In the genomic region with DNA sequence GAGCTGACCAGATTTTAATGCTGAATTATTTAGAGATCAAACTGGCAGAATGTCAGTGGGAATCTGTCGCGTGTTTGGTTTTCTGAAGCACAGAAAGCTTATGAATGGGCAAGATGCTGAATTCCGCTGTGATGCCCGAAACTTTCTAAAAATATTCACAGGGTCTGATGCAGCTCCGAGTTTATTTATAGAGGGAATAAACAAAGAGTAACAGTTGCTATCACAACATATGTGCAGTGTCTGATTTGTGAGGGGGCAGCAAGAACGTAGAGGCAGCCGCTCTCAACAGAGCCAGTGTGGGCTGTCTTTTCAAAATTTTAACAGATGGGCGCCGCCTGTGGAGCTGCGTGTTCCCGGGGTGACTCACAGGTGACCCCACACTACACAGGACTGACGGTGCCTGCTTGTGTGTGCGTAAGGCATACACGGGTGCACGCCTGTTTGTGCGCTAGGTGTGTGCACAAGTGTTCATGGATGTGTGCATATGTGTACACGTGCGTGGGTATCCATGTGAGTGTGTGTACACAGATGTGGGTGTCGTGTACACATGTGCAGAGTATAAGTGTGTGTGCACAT, we compare ENCODE assay signal across 18 cellular contexts.
DNase-seq lines count a peak whose midpoint lies in the region; ATAC-seq and TF ChIP-seq lines count a peak whose summit lies in the region.
"Had no signal": no experiment of that assay in that cellular context is flagged by ENCODE, and none has a peak within 500 bp of the region (broad histone marks: within the 10 kb centered on the region; RNA-seq: fewer than 3 reads in every experiment).

No MANE protein-coding gene starts in this region.

- no peak for TF ChIP-seq POLR2A in gastrocnemius medialis (IDR thresholded peaks at IDR 0.05)

- TF ChIP-seq EP300 in neural cell (conservative IDR thresholded peaks at IDR 0.05; ENCODE audit: poor library complexity, severe bottlenecking) = no peak

- no peak overlapping the region for H3K27ac ChIP-seq in heart right ventricle
- peak overlapping the region; percentile 21 for H3K27ac ChIP-seq in neural cell (ENCODE audit: low read length)
- H3K27ac ChIP-seq in gastrocnemius medialis = no peak overlapping the region
- H3K27ac ChIP-seq: GM23248, HL-60, Peyer's patch had no signal

- peaks cover 0 to 13% (median 8%) of the 10 kb centered on the region in 9 donors for H3K4me1 ChIP-seq in heart right ventricle
- H3K4me1 ChIP-seq in gastrocnemius medialis = peaks cover 0 to 4% of the 10 kb centered on the region in 2 donors
- H3K4me1 ChIP-seq: BE2C had no signal

- TF ChIP-seq CTCF in heart right ventricle (IDR thresholded peaks at IDR 0.05) = no peak
- TF ChIP-seq CTCF in neural cell (IDR thresholded peaks at IDR 0.05; ENCODE audit: poor library complexity, severe bottlenecking) = no peak
- TF ChIP-seq CTCF in gastrocnemius medialis (IDR thresholded peaks at IDR 0.05 in 4 of 5, conservative IDR thresholded peaks at IDR 0.05 in 1 of 5) = no peak

- no peaks in the 10 kb centered on the region for H4K20me1 ChIP-seq in neural cell (ENCODE audit: insufficient read depth)

- no peak for DNase-seq in heart right ventricle
- DNase-seq in Right ventricle myocardium inferior (ENCODE audit: missing footprints) = no peak
- peak; percentile 81 for DNase-seq in epidermal melanocyte (ENCODE audit: insufficient read length, low spot score)
- no peak for DNase-seq in mucosa of gallbladder (ENCODE audit: low spot score)
- DNase-seq in gastrocnemius medialis = no peak
- DNase-seq in stimulated activated effector memory CD8-positive, alpha-beta T cell treated with anti-CD3 and anti-CD28 coated beads, Interleukin-12 subunit alpha, Interleukin-12 subunit beta, amount 100 ng/mL, for 72 hours (ENCODE audit: low spot score in 2 of 2) = no peak
- DNase-seq: BE2C; CD4-positive, alpha-beta memory T cell; GF-D8; GM23248; MV-4-11; NCI-H1436 treated with DMSO at 0.1 percent for 48 hours; NCI-H446 treated with DMSO at 0.1 percent for 48 hours; NCI-H748 treated with DMSO at 0.1 percent for 48 hours; Peyer's patch; SIG-M5 had no signal

- H3K36me3 ChIP-seq in heart right ventricle (no peaks in the 10 kb centered on the region), neural cell (ENCODE audit: insufficient read depth, low read length) (no peaks in the 10 kb centered on the region), gastrocnemius medialis (no peaks in the 10 kb centered on the region)
- H3K36me3 ChIP-seq: BE2C, Peyer's patch had no signal

- peak overlapping the region; percentile 25 for H3K4me2 ChIP-seq in neural cell (ENCODE audit: low read length)

- H2AFZ ChIP-seq in neural cell (ENCODE audit: low read depth, low read length) = no peak overlapping the region
- H2AFZ ChIP-seq: GM23248 had no signal

- ATAC-seq in heart right ventricle (peak in 6 of 8 donors; percentile 39 to 81 (median 58)), Right ventricle myocardium inferior (no peak), gastrocnemius medialis (no peak)
- ATAC-seq in stimulated activated effector memory CD8-positive, alpha-beta T cell treated with anti-CD3 and anti-CD28 coated beads, Interleukin-12 subunit alpha, Interleukin-12 subunit beta, amount 100 ng/mL, for 72 hours = no peak

- WGBS in heart right ventricle, 2 donors = 59 to 62% methylated on average over 19 of the region's 19 CpGs

- peaks cover 13% of the 10 kb centered on the region for H3K9me3 Mint-ChIP-seq in stimulated activated effector memory CD8-positive, alpha-beta T cell treated with anti-CD3 and anti-CD28 coated beads, Interleukin-12 subunit alpha, Interleukin-12 subunit beta, amount 100 ng/mL, for 72 hours

- no peaks in the 10 kb centered on the region for H3K9me2 ChIP-seq in neural cell (ENCODE audit: insufficient read depth, low read length)

- intact Hi-C loops in heart right ventricle (cut with DNase I) = no loop called here
- intact Hi-C loops in Right ventricle myocardium inferior (cut with DNase I) = no loop called here
- intact Hi-C loops in gastrocnemius medialis (cut with DNase I; ENCODE audit: low total_unique reads) = no loop called here

- peak overlapping the region; percentile 25 for H3K9ac ChIP-seq in neural cell (ENCODE audit: low read length)
- H3K9ac ChIP-seq: GM23248 had no signal

- no peak for TF ChIP-seq RAD21 in neural cell (conservative IDR thresholded peaks at IDR 0.05)

- no peak overlapping the region for H3K4me3 Mint-ChIP-seq in stimulated activated effector memory CD8-positive, alpha-beta T cell treated with anti-CD3 and anti-CD28 coated beads, Interleukin-12 subunit alpha, Interleukin-12 subunit beta, amount 100 ng/mL, for 72 hours
- H3K4me3 Mint-ChIP-seq: CD4-positive, alpha-beta memory T cell had no signal

- H3K79me2 ChIP-seq in neural cell (replicated peaks; ENCODE audit: insufficient read depth, low read length) = no peaks in the 10 kb centered on the region

- H3F3A ChIP-seq in neural cell (ENCODE audit: insufficient read depth, low read length, poor library complexity, severe bottlenecking) = no peaks in the 10 kb centered on the region

- H3K4me3 ChIP-seq in heart right ventricle (peak overlapping the region in 3 of 10 donors; percentile 5 to 26 (median 19)), neural cell (ENCODE audit: low read length) (peak overlapping the region; percentile 37), gastrocnemius medialis (no peak overlapping the region)
- H3K4me3 ChIP-seq: GM23248, Peyer's patch had no signal

- no peaks in the 10 kb centered on the region for H3K36me3 Mint-ChIP-seq in stimulated activated effector memory CD8-positive, alpha-beta T cell treated with anti-CD3 and anti-CD28 coated beads, Interleukin-12 subunit alpha, Interleukin-12 subunit beta, amount 100 ng/mL, for 72 hours
- H3K36me3 Mint-ChIP-seq: CD4-positive, alpha-beta memory T cell had no signal

- H3K9me3 ChIP-seq in heart right ventricle (peaks cover 0 to 20% (median 0%) of the 10 kb centered on the region in 11 donors), neural cell (ENCODE audit: low read length) (no peaks in the 10 kb centered on the region), gastrocnemius medialis (no peaks in the 10 kb centered on the region)
- H3K9me3 ChIP-seq: Peyer's patch had no signal

- peaks cover 13% of the 10 kb centered on the region for H3K4me1 Mint-ChIP-seq in stimulated activated effector memory CD8-positive, alpha-beta T cell treated with anti-CD3 and anti-CD28 coated beads, Interleukin-12 subunit alpha, Interleukin-12 subunit beta, amount 100 ng/mL, for 72 hours

- no peak overlapping the region for H3K27ac Mint-ChIP-seq in stimulated activated effector memory CD8-positive, alpha-beta T cell treated with anti-CD3 and anti-CD28 coated beads, Interleukin-12 subunit alpha, Interleukin-12 subunit beta, amount 100 ng/mL, for 72 hours

- in situ Hi-C loops in gastrocnemius medialis (cut with MboI; ENCODE audit: low sequenced_read_pairs in 4 of 4) = no loop called here

- H3K27me3 ChIP-seq in heart right ventricle (peaks cover 0 to 52% (median 46%) of the 10 kb centered on the region in 7 donors), neural cell (ENCODE audit: insufficient read depth, low read depth, low read length) (no peaks in the 10 kb centered on the region), gastrocnemius medialis (peaks cover 7 to 32% (median 28%) of the 10 kb centered on the region in 3 donors)
- H3K27me3 ChIP-seq: Peyer's patch had no signal

TF ChIP-seq in neural cell, 6 proteins besides CTCF, POLR2A, EP300 and RAD21:
- TF ChIP-seq MXI1 (conservative IDR thresholded peaks at IDR 0.05; ENCODE audit: poor library complexity, severe bottlenecking) (no peak), TAF1 (IDR thresholded peaks at IDR 0.05; ENCODE audit: low read depth) (no peak), REST (IDR thresholded peaks at IDR 0.05; ENCODE audit: borderline replicate concordance) (no peak), SMC3 (conservative IDR thresholded peaks at IDR 0.05; ENCODE audit: poor library complexity) (no peak), EZH2 (IDR thresholded peaks at IDR 0.05; ENCODE audit: borderline replicate concordance, insufficient read depth, low read length, poor library complexity, severe bottlenecking) (no peak), POLR2AphosphoS5 (IDR thresholded peaks at IDR 0.05) (no peak)

Comparison
In these comparisons a context has a peak if more than half of its experiments do, and no peak if none do; other contexts are left out.
1. ATAC-seq: peak in heart right ventricle (6 of 8); none in Right ventricle myocardium inferior (single experiment), gastrocnemius medialis (0 of 2) and stimulated activated effector memory CD8-positive, alpha-beta T cell treated with anti-CD3 and anti-CD28 coated beads, Interleukin-12 subunit alpha, Interleukin-12 subunit beta, amount 100 ng/mL, for 72 hours (single experiment).